Comparison of ENCODE assay signal across 1 cellular context in the genomic region with DNA sequence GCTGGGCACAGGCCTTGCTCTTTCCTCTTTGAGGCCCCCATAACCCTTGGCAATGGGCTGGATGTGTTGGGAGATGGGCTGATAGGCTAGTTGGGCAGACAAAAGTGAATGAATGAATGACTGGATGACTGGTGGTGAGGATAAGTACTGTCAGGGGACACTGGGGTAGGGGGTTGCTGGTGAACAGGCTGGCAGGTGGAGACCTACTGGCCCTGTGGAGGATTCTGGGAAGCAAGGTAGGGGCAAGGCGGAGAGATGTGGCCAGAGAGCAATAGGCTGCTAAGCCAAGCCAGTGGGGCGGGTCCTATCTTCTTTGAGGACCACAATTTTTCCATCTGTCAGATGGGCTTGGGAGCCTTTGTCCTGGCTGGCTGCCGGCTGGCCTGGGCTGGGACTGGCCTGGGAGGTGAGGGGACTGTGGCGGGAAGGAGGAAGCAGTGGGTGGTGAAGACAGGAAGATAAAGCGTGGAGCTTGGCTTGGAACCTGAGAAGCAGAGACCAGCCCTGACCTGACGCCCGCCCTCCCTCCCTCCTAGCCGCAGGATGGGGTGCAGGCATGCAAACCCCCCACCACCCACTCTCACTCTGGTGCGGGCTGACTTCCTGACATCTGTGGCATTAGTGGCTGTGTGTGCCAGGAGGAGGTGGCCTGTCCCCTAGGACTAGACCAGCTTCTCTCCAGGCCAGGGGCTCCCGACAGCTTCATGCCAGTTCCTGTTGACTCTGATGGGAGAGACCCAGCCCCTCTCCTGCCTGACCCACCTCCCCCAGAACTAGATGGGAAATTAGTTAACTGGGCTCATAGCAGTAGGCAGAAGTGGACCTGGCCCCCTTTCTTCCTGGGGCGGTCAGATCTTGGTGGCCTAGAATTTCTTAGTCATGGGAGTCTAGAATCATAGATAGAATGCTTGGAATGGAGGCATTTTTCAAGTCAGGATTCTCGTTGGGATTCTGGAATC.
TF ChIP-seq lines count a peak whose summit lies in the region.

No MANE protein-coding gene starts in this region.

TF ChIP-seq in Ishikawa, 13 proteins besides CTCF, POLR2A, EP300 and RAD21 (continued from another document):
- TF ChIP-seq, protein P1, sequence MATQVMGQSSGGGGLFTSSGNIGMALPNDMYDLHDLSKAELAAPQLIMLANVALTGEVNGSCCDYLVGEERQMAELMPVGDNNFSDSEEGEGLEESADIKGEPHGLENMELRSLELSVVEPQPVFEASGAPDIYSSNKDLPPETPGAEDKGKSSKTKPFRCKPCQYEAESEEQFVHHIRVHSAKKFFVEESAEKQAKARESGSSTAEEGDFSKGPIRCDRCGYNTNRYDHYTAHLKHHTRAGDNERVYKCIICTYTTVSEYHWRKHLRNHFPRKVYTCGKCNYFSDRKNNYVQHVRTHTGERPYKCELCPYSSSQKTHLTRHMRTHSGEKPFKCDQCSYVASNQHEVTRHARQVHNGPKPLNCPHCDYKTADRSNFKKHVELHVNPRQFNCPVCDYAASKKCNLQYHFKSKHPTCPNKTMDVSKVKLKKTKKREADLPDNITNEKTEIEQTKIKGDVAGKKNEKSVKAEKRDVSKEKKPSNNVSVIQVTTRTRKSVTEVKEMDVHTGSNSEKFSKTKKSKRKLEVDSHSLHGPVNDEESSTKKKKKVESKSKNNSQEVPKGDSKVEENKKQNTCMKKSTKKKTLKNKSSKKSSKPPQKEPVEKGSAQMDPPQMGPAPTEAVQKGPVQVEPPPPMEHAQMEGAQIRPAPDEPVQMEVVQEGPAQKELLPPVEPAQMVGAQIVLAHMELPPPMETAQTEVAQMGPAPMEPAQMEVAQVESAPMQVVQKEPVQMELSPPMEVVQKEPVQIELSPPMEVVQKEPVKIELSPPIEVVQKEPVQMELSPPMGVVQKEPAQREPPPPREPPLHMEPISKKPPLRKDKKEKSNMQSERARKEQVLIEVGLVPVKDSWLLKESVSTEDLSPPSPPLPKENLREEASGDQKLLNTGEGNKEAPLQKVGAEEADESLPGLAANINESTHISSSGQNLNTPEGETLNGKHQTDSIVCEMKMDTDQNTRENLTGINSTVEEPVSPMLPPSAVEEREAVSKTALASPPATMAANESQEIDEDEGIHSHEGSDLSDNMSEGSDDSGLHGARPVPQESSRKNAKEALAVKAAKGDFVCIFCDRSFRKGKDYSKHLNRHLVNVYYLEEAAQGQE (IDR thresholded peaks at IDR 0.05; ENCODE audit: low read depth) = no peak
- TF ChIP-seq FOXM1 (IDR thresholded peaks at IDR 0.05; ENCODE audit: borderline replicate concordance, low read depth) (0 out of 2 replicates have a peak, but pooled peaks have one; percentile 46), TCF12 (IDR thresholded peaks at IDR 0.05; ENCODE audit: low read depth) (peak; percentile 90), NFIC (IDR thresholded peaks at IDR 0.05) (peak; percentile 65; the same call in 1 of the 2 replicates), CREB1 (IDR thresholded peaks at IDR 0.05; ENCODE audit: low read depth) (no peak), EGR1 (IDR thresholded peaks at IDR 0.05) (peak; percentile 80)
- TF ChIP-seq, protein P2, sequence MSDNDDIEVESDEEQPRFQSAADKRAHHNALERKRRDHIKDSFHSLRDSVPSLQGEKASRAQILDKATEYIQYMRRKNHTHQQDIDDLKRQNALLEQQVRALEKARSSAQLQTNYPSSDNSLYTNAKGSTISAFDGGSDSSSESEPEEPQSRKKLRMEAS (IDR thresholded peaks at IDR 0.05) = peak; percentile 37
